Comparison of ENCODE assay signal across 10 cellular contexts in the genomic region with DNA sequence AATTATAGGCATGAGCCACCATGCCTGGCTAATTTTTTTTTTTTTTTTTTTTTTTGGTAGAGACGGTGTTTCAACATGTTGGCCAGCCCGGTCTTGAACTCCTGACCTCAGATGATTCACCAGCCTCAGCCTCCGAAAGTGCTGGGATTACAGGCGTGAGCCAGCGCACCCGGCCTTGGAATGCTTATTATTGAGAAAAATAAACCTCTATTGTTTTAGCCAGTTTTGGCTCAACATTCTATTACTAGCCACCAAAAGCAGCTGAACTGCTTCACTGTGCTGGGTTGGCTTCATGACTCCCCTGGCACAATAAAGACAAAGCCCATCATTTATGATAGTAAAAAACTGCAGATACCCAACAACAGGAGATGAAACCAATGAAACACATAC.
DNase-seq lines count a peak whose midpoint lies in the region; ATAC-seq and TF ChIP-seq lines count a peak whose summit lies in the region.
"Had no signal": no experiment of that assay in that cellular context is flagged by ENCODE, and none has a peak within 500 bp of the region (broad histone marks: within the 10 kb centered on the region; RNA-seq: fewer than 3 reads in every experiment).

No MANE protein-coding gene starts in this region.

- no peak for TF ChIP-seq CTCF in MCF 10A (IDR thresholded peaks at IDR 0.05; ENCODE audit: unreplicated experiment)

- no peak for ATAC-seq in activated T-helper 17 cell treated with anti-CD3 and anti-CD28 coated beads, Interleukin-2, amount 50 U/mL, for 72 hours (replicated peaks)
- ATAC-seq in GM21786 (IDR thresholded peaks at IDR 0.05; ENCODE audit: unreplicated experiment) (no peak), HG03439 (IDR thresholded peaks at IDR 0.05; ENCODE audit: unreplicated experiment) (no peak)

- H3K36me3 Mint-ChIP-seq in MCF 10A (ENCODE audit: insufficient read depth, unreplicated experiment): no peaks in the 10 kb centered on the region
- no peaks in the 10 kb centered on the region for H3K36me3 Mint-ChIP-seq in activated T-helper 17 cell treated with anti-CD3 and anti-CD28 coated beads, Interleukin-2, amount 50 U/mL, for 72 hours (ENCODE audit: low read depth)

- H3K4me1 Mint-ChIP-seq in MCF 10A (ENCODE audit: insufficient read depth, unreplicated experiment): peaks cover 18% of the 10 kb centered on the region
- H3K4me1 Mint-ChIP-seq in activated T-helper 17 cell treated with anti-CD3 and anti-CD28 coated beads, Interleukin-2, amount 50 U/mL, for 72 hours: peaks cover 5% of the 10 kb centered on the region
- H3K4me1 Mint-ChIP-seq: nephron had no signal

- H3K27ac Mint-ChIP-seq in MCF 10A (ENCODE audit: low read depth, unreplicated experiment): peak overlapping the region; percentile 46
- H3K27ac Mint-ChIP-seq in activated T-helper 17 cell treated with anti-CD3 and anti-CD28 coated beads, Interleukin-2, amount 50 U/mL, for 72 hours: no peak overlapping the region
- H3K27ac Mint-ChIP-seq: nephron had no signal

- no peak overlapping the region for H3K4me3 Mint-ChIP-seq in MCF 10A (ENCODE audit: unreplicated experiment)
- H3K4me3 Mint-ChIP-seq in activated T-helper 17 cell treated with anti-CD3 and anti-CD28 coated beads, Interleukin-2, amount 50 U/mL, for 72 hours: no peak overlapping the region
- H3K4me3 Mint-ChIP-seq: nephron had no signal

- H3K9me3 Mint-ChIP-seq in MCF 10A (ENCODE audit: unreplicated experiment): peaks cover 7% of the 10 kb centered on the region
- peaks cover 11% of the 10 kb centered on the region for H3K9me3 Mint-ChIP-seq in activated T-helper 17 cell treated with anti-CD3 and anti-CD28 coated beads, Interleukin-2, amount 50 U/mL, for 72 hours

- CTCF ChIA-PET in MCF 10A (lab: Yijun Ruan, JAX): interaction anchor here (0.6 kb wide), 1 partner anchor 15 kb away, joined by 3 read pairs; no protein-coding TSS in a partner anchor

- intact Hi-C loops in MCF 10A (cut with micrococcal nuclease): loop anchor here (5.0 kb wide), 1 partner anchor 49 kb away; no protein-coding TSS in a partner anchor

- DNase-seq in HT1080 (ENCODE audit: low read depth): peak; percentile 95
- DNase-seq in MCF 10A (ENCODE audit: unreplicated experiment): peak; percentile 87
- peak; percentile 20 to 81 for DNase-seq in hippocampal formation (lab: John Stamatoyannopoulos, UW)
- DNase-seq in superior temporal gyrus (ENCODE audit: extremely low spot score): peak; percentile 92
- DNase-seq in activated T-cell treated with anti-CD3 and anti-CD28 coated beads, Interleukin-2, amount 50 U/mL, for 1 hour: no peak
- DNase-seq: NCI-H1105 had no signal

- no TSS peak for BruUV-seq in MCF 10A (replicated peaks; lab: Mats Ljungman, UMichigan)

- POLR2A ChIA-PET in MCF 10A (lab: Yijun Ruan, JAX): no interaction called here

- H3K27me3 Mint-ChIP-seq in MCF 10A (ENCODE audit: insufficient read depth, unreplicated experiment): no peaks in the 10 kb centered on the region
- peaks cover 13% of the 10 kb centered on the region for H3K27me3 Mint-ChIP-seq in activated T-helper 17 cell treated with anti-CD3 and anti-CD28 coated beads, Interleukin-2, amount 50 U/mL, for 72 hours
